26 cellular contexts compared by ENCODE assay signal in the genomic region with DNA sequence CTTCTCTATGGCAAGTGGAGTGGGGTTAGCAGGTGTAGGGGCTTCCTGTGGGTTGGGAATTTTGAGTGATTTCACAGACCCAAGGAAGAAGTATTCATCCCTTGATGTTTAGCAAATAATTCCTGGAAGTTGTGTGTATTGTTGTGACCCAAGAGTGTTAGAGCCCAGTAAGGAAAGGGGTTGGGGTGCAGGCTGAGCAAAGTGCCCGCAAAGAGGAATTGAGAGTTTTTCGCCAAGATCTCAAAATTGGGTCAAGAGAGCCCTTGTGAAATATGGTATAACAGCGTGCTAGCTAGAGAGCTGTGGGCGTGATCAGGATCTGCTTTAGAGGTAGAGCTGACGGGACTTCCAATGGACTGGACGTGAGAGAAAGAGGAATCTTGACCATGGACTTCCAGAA.
"Had no signal": no experiment of that assay in that cellular context is flagged by ENCODE, and none has a peak within 500 bp of the region (broad histone marks: within the 10 kb centered on the region; RNA-seq: fewer than 3 reads in every experiment).

No MANE protein-coding gene starts in this region.

- H3K36me3 ChIP-seq: breast epithelium, pancreas, prostate gland, sigmoid colon had no signal

- H3K4me1 ChIP-seq: breast epithelium, prostate gland had no signal

- H3K4me3 ChIP-seq: breast epithelium, pancreas, prostate gland, sigmoid colon had no signal

- H3K27me3 ChIP-seq: breast epithelium, pancreas, sigmoid colon had no signal

- H3K27ac ChIP-seq: breast epithelium, pancreas, prostate gland, sigmoid colon had no signal

- ATAC-seq: activated T-cell treated with anti-CD3 and anti-CD28 coated beads, Interleukin-2, amount 50 U/mL, for 4 hours; esophagus mucosa; left colon; stimulated activated effector memory CD8-positive, alpha-beta T cell treated with anti-CD3 and anti-CD28 coated beads, Interleukin-12 subunit alpha, Interleukin-12 subunit beta, amount 100 ng/mL, for 72 hours; WTC11 had no signal

- H3K9me3 ChIP-seq: breast epithelium, pancreas, prostate gland, sigmoid colon had no signal

- DNase-seq: activated CD4-positive, alpha-beta memory T cell treated with anti-CD3 and anti-CD28 coated beads, Interleukin-2, amount 10 ng/mL, durations not matched to agents 7 days and 5 days; activated CD4-positive, alpha-beta T cell treated with anti-CD3 and anti-CD28 coated beads for 1 hour; activated CD4-positive, alpha-beta T cell treated with anti-CD3 and anti-CD28 coated beads, Interleukin-2, amount 10 ng/mL, durations not matched to agents 7 days and 5 days; activated CD8-positive, alpha-beta memory T cell treated with anti-CD3 and anti-CD28 coated beads, Interleukin-2, amount 50 U/mL, for 48 hours; activated T-cell treated with anti-CD3 and anti-CD28 coated beads, Interleukin-2, amount 50 U/mL, for 4 hours; central memory CD4-positive, alpha-beta T cell; endodermal cell; foreskin fibroblast; head of caudate nucleus; hypothalamus; immature natural killer cell; kidney; left colon; naive B cell; nucleus accumbens; pancreas; retina; sigmoid colon; small intestine; stimulated activated CD4-positive, alpha-beta T cell treated with anti-CD3 and anti-CD28 coated beads, Interleukin-4, amount 100 ng/mL, for 24 hours; T-helper 2 cell had no signal
